In the genomic region with DNA sequence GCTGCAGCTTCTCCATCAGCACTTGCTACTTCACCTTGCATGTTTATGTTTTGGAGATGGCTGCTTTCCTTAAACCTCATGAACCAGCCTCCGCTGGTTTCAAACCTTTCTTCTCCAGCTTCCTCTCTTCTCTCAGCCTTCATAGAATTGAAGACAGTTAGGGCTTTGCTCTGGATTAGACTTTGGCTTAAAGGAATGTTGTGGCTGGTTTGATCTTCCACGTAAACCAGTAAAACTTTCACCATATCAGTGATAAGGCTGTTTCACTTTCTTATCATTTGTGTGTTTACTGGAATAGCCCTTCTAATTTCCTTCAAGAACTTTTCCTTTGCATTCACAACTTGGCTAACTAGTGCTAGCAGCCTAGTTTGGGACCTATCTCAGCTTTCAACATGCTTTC, we compare ENCODE assay signal across 1 cellular context.
TF ChIP-seq lines count a peak whose summit lies in the region.

No MANE protein-coding gene starts in this region.

TF ChIP-seq in K562, 482 proteins besides CTCF, POLR2A, EP300 and RAD21:
- TF ChIP-seq MEIS2 (IDR thresholded peaks at IDR 0.05; ENCODE audit: partially characterized antibody), result peak; percentile 32
- no peak for TF ChIP-seq ZNF12 (CRISPR knock-in tag; IDR thresholded peaks at IDR 0.05)
- TF ChIP-seq, protein P1, sequence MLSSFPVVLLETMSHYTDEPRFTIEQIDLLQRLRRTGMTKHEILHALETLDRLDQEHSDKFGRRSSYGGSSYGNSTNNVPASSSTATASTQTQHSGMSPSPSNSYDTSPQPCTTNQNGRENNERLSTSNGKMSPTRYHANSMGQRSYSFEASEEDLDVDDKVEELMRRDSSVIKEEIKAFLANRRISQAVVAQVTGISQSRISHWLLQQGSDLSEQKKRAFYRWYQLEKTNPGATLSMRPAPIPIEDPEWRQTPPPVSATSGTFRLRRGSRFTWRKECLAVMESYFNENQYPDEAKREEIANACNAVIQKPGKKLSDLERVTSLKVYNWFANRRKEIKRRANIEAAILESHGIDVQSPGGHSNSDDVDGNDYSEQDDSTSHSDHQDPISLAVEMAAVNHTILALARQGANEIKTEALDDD (IDR thresholded peaks at IDR 0.05), result peak; percentile 38; the same call in 1 of the 2 replicates
